In genomic region chr7:102424787-102425218, GRCh38 we compare ENCODE assay signal across 1 cellular context.
TF ChIP-seq lines count a peak whose summit lies in the region.

No MANE protein-coding gene starts in this region.

TF ChIP-seq in SK-N-SH treated with all-trans-retinoic acid at 6 μM for 48 hours, 23 proteins besides CTCF, POLR2A, EP300 and RAD21 (continued from another document):
- no peak for TF ChIP-seq OSR1 (CRISPR knock-in tag; IDR thresholded peaks at IDR 0.05)
- TF ChIP-seq ARNTL (CRISPR knock-in tag; IDR thresholded peaks at IDR 0.05; ENCODE audit: borderline replicate concordance, low read depth) = no peak
- TF ChIP-seq ESRRG (CRISPR knock-in tag; IDR thresholded peaks at IDR 0.05) = no peak
